ENCODE assay signal across 7 cellular contexts in the genomic region with DNA sequence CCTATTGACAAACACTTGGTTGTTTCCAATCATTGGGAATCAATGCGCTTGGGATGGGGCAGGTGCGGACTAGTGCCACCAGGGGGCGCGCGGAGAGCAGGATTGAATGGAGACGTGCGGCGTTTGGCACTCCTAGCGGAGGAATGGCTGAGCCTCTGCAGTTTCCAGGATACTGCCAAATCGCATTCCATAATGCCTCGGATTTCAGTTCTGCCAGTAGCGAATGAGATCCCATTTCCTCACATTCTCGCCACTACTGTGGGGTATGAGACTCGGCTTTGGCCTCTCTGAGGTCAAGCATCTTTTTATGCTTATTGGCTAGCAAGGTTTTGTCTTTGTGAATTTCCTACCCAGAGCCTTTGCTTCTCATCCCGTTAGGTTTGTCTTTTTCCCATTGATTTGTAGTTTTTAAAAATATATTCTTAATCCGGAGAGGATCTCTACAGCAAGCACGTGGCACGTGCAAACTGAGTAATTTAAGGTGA. TPM values are rescaled to one million over a fixed set of nuclear protein-coding genes. Genes with fewer than 3 reads are reported as not detected.
DNase-seq lines count a peak whose midpoint lies in the region; ATAC-seq, FAIRE-seq and TF ChIP-seq lines count a peak whose summit lies in the region.

No MANE protein-coding gene starts in this region.

- H3K27me3 Mint-ChIP-seq in activated CD8-positive, alpha-beta memory T cell treated with anti-CD3 and anti-CD28 coated beads, Interleukin-2, amount 10 ng/mL, durations not matched to agents 7 days and 5 days, result no peaks in the 10 kb centered on the region
- no peaks in the 10 kb centered on the region for H3K27me3 Mint-ChIP-seq in effector memory CD8-positive, alpha-beta T cell
- H3K27me3 Mint-ChIP-seq in mesothelial cell of epicardium (ENCODE audit: low read depth), result no peaks in the 10 kb centered on the region

- no peak for TF ChIP-seq POLR2A in GM12892 (IDR thresholded peaks at IDR 0.05; ENCODE audit: low read depth, low read length)

- peak; percentile 71 for ATAC-seq in HG02943 (IDR thresholded peaks at IDR 0.05; ENCODE audit: low read depth, unreplicated experiment)
- ATAC-seq in activated CD8-positive, alpha-beta memory T cell treated with anti-CD3 and anti-CD28 coated beads, Interleukin-2, amount 10 ng/mL, durations not matched to agents 7 days and 5 days, result peak; percentile 74
- peak; percentile 82 for ATAC-seq in effector memory CD8-positive, alpha-beta T cell (replicated peaks)

- FAIRE-seq in GM12892 (lab: Jason Lieb, UNC), result peak; percentile 81

- peak; percentile 89 for TF ChIP-seq CTCF in mesothelial cell of epicardium (IDR thresholded peaks at IDR 0.05; ENCODE audit: unreplicated experiment)

- DNase-seq in GM12892 (ENCODE audit: insufficient read length) (peak; percentile 54), NCI-H524 (lab: John Stamatoyannopoulos, UW) (peak; percentile 42 to 75), mesothelial cell of epicardium (ENCODE audit: low spot score in 2 of 2, unreplicated experiment in 2 of 2) (peak; percentile 44 to 80)
- peak; percentile 76 for DNase-seq in activated CD8-positive, alpha-beta memory T cell treated with anti-CD3 and anti-CD28 coated beads, Interleukin-2, amount 10 ng/mL, durations not matched to agents 7 days and 5 days
- peak; percentile 71 to 76 (median 73) for DNase-seq in effector memory CD8-positive, alpha-beta T cell
- peak; percentile 47 to 60 for DNase-seq in stimulated activated CD8-positive, alpha-beta memory T cell treated with anti-CD3 and anti-CD28 coated beads, Interleukin-4, amount 100 ng/mL, for 4 hours (ENCODE audit: low read depth in 2 of 2, low spot score in 1 of 2)

- no peak overlapping the region for H3K4me3 Mint-ChIP-seq in activated CD8-positive, alpha-beta memory T cell treated with anti-CD3 and anti-CD28 coated beads, Interleukin-2, amount 10 ng/mL, durations not matched to agents 7 days and 5 days
- H3K4me3 Mint-ChIP-seq in effector memory CD8-positive, alpha-beta T cell, result no peak overlapping the region
- no peak overlapping the region for H3K4me3 Mint-ChIP-seq in mesothelial cell of epicardium

- no peak overlapping the region for H3K27ac Mint-ChIP-seq in activated CD8-positive, alpha-beta memory T cell treated with anti-CD3 and anti-CD28 coated beads, Interleukin-2, amount 10 ng/mL, durations not matched to agents 7 days and 5 days
- H3K27ac Mint-ChIP-seq in effector memory CD8-positive, alpha-beta T cell, result no peak overlapping the region
- no peak overlapping the region for H3K27ac Mint-ChIP-seq in mesothelial cell of epicardium

- H3K36me3 Mint-ChIP-seq in activated CD8-positive, alpha-beta memory T cell treated with anti-CD3 and anti-CD28 coated beads, Interleukin-2, amount 10 ng/mL, durations not matched to agents 7 days and 5 days, result no peaks in the 10 kb centered on the region
- no peaks in the 10 kb centered on the region for H3K36me3 Mint-ChIP-seq in effector memory CD8-positive, alpha-beta T cell (ENCODE audit: insufficient read depth)
- H3K36me3 Mint-ChIP-seq in mesothelial cell of epicardium, result no peaks in the 10 kb centered on the region

- H3K4me1 Mint-ChIP-seq in activated CD8-positive, alpha-beta memory T cell treated with anti-CD3 and anti-CD28 coated beads, Interleukin-2, amount 10 ng/mL, durations not matched to agents 7 days and 5 days, result peaks cover 17% of the 10 kb centered on the region
- peaks cover 0 to 2% of the 10 kb centered on the region in 2 donors for H3K4me1 Mint-ChIP-seq in effector memory CD8-positive, alpha-beta T cell (ENCODE audit: low read depth in 2 of 2)
- no peaks in the 10 kb centered on the region for H3K4me1 Mint-ChIP-seq in mesothelial cell of epicardium

- no peaks in the 10 kb centered on the region for H3K9me3 Mint-ChIP-seq in activated CD8-positive, alpha-beta memory T cell treated with anti-CD3 and anti-CD28 coated beads, Interleukin-2, amount 10 ng/mL, durations not matched to agents 7 days and 5 days (ENCODE audit: low read depth)
- H3K9me3 Mint-ChIP-seq in effector memory CD8-positive, alpha-beta T cell, result no peaks in the 10 kb centered on the region
- peaks cover 12% of the 10 kb centered on the region for H3K9me3 Mint-ChIP-seq in mesothelial cell of epicardium

- CTCF ChIA-PET in activated CD8-positive, alpha-beta memory T cell treated with anti-CD3 and anti-CD28 coated beads, Interleukin-2, amount 10 ng/mL, durations not matched to agents 7 days and 5 days (lab: Charles Lee), result interaction anchor here (0.6 to 5.9 kb wide), 8 partner anchors 17 to 160 kb away, joined by 3 to 37 read pairs (median 5); no protein-coding TSS in a partner anchor

RNA-seq across cellular contexts. Expression of a gene that starts 28.7 kb away (rescaled TPM):
- not detected for polyA plus RNA-seq in GM12892 (2012; ENCODE audit: missing spikeins)
- total RNA-seq in activated CD8-positive, alpha-beta memory T cell treated with anti-CD3 and anti-CD28 coated beads, Interleukin-2, amount 10 ng/mL, durations not matched to agents 7 days and 5 days, result not detected
- total RNA-seq in mesothelial cell of epicardium, result 0.71 to 1.1 TPM (median 0.84 TPM) in 3 replicates

Comparison
In these comparisons a context has a peak if more than half of its experiments do, and no peak if none do; other contexts are left out.
1. Peak in every context shown above with its lines: DNase-seq and ATAC-seq.